In genomic region chr5:8208307-8208706, GRCh38 we compare ENCODE assay signal across 37 cellular contexts.
"Had no signal": no experiment of that assay in that cellular context is flagged by ENCODE, and none has a peak within 500 bp of the region (broad histone marks: within the 10 kb centered on the region; RNA-seq: fewer than 3 reads in every experiment).

No MANE protein-coding gene starts in this region.

- H3K4me3 Mint-ChIP-seq: activated CD4-positive, alpha-beta T cell treated with anti-CD3 and anti-CD28 coated beads for 36 hours; activated CD4-positive, alpha-beta T cell treated with anti-CD3 and anti-CD28 coated beads, Interleukin-2, amount 10 ng/mL, durations not matched to agents 7 days and 5 days; activated naive CD8-positive, alpha-beta T cell treated with anti-CD3 and anti-CD28 coated beads, Interleukin-2, amount 10 ng/mL, durations not matched to agents 7 days and 5 days; T-helper 1 cell treated with Interleukin-12 subunit alpha and Interleukin-12 subunit beta and Interleukin-4 antibody, amounts not matched to agents 30 μg/mL and 1 μg/mL, for 36 hours; T-helper 2 cell treated with Interferon-gamma antibody and Interleukin-4, amounts not matched to agents 5 μg/mL and 100 μg/mL, for 36 hours; WTC11 had no signal

- H3K4me1 Mint-ChIP-seq: activated CD4-positive, alpha-beta T cell treated with anti-CD3 and anti-CD28 coated beads for 36 hours; activated CD4-positive, alpha-beta T cell treated with anti-CD3 and anti-CD28 coated beads, Interleukin-2, amount 10 ng/mL, durations not matched to agents 7 days and 5 days; activated naive CD8-positive, alpha-beta T cell treated with anti-CD3 and anti-CD28 coated beads, Interleukin-2, amount 10 ng/mL, durations not matched to agents 7 days and 5 days; WTC11 had no signal

- H3K27ac ChIP-seq: ascending aorta, body of pancreas, breast epithelium, Peyer's patch, SJSA1 had no signal

- H3K9me3 Mint-ChIP-seq: activated CD4-positive, alpha-beta T cell treated with anti-CD3 and anti-CD28 coated beads, Interleukin-2, amount 10 ng/mL, durations not matched to agents 7 days and 5 days had no signal

- DNase-seq: activated CD4-positive, alpha-beta T cell treated with anti-CD3 and anti-CD28 coated beads for 36 hours; activated CD4-positive, alpha-beta T cell treated with anti-CD3 and anti-CD28 coated beads, Interleukin-2, amount 10 ng/mL, durations not matched to agents 7 days and 5 days; activated CD4-positive, alpha-beta T cell treated with anti-CD3 and anti-CD28 coated beads, Interleukin-2, amount 50 U/mL, for 48 hours; activated CD8-positive, alpha-beta memory T cell treated with anti-CD3 and anti-CD28 coated beads, Interleukin-2, amount 50 U/mL, for 4 hours; activated effector memory CD4-positive, alpha-beta T cell treated with Interleukin-2 at 50 U/mL for 16 hours; activated naive CD4-positive, alpha-beta T cell treated with anti-CD3 and anti-CD28 coated beads, Interleukin-2, amount 50 U/mL, for 16 hours; activated naive CD8-positive, alpha-beta T cell treated with anti-CD3 and anti-CD28 coated beads, Interleukin-2, amount 10 ng/mL, durations not matched to agents 7 days and 5 days; activated T-cell treated with anti-CD3 and anti-CD28 coated beads for 4 hours; activated T-cell treated with anti-CD3 and anti-CD28 coated beads, Interleukin-2, amount 50 U/mL, for 48 hours; amygdala; body of pancreas; caudate nucleus; cerebellar nuclear complex; Kasumi-1; KG1; MG63; NCI-H1048; NCI-H1105 treated with DMSO at 0.1 percent for 48 hours; NCI-H1436; NCI-H1694; NCI-H1930; NCI-H2081 treated with DMSO at 0.1 percent for 48 hours; NCI-H226; NCI-H446 treated with DMSO at 0.1 percent for 48 hours; NCI-H524; NCI-H69; Peyer's patch; RPMI8226; SHP77 treated with DMSO at 0.1 percent for 48 hours; SK-N-SH had no signal

- H3K9me2 ChIP-seq: SK-N-SH had no signal

- H3K27me3 Mint-ChIP-seq: activated CD4-positive, alpha-beta T cell treated with anti-CD3 and anti-CD28 coated beads for 36 hours; activated CD4-positive, alpha-beta T cell treated with anti-CD3 and anti-CD28 coated beads, Interleukin-2, amount 10 ng/mL, durations not matched to agents 7 days and 5 days; activated naive CD8-positive, alpha-beta T cell treated with anti-CD3 and anti-CD28 coated beads, Interleukin-2, amount 10 ng/mL, durations not matched to agents 7 days and 5 days had no signal

- H3K4me3 ChIP-seq: ascending aorta, body of pancreas, breast epithelium, MG63, Peyer's patch, SJSA1 had no signal

- H3K9me3 ChIP-seq: body of pancreas, MG63, Peyer's patch, SK-N-SH had no signal

- H3K36me3 ChIP-seq: ascending aorta, breast epithelium, MG63, Peyer's patch, SJSA1 had no signal

- H3K27me3 ChIP-seq: ascending aorta, body of pancreas, breast epithelium, MG63, Peyer's patch, SJSA1 had no signal

- H3K4me1 ChIP-seq: ascending aorta, body of pancreas, breast epithelium, Peyer's patch, SJSA1 had no signal

- H3K27ac Mint-ChIP-seq: activated CD4-positive, alpha-beta T cell treated with anti-CD3 and anti-CD28 coated beads for 36 hours; activated CD4-positive, alpha-beta T cell treated with anti-CD3 and anti-CD28 coated beads, Interleukin-2, amount 10 ng/mL, durations not matched to agents 7 days and 5 days; activated naive CD8-positive, alpha-beta T cell treated with anti-CD3 and anti-CD28 coated beads, Interleukin-2, amount 10 ng/mL, durations not matched to agents 7 days and 5 days; T-helper 1 cell treated with Interleukin-12 subunit alpha and Interleukin-12 subunit beta and Interleukin-4 antibody, amounts not matched to agents 30 μg/mL and 1 μg/mL, for 36 hours; T-helper 2 cell treated with Interferon-gamma antibody and Interleukin-4, amounts not matched to agents 5 μg/mL and 100 μg/mL, for 36 hours; WTC11 had no signal

- H3K9ac ChIP-seq: SK-N-SH had no signal

- H3K4me2 ChIP-seq: SK-N-SH had no signal

- H3K36me3 Mint-ChIP-seq: activated naive CD8-positive, alpha-beta T cell treated with anti-CD3 and anti-CD28 coated beads, Interleukin-2, amount 10 ng/mL, durations not matched to agents 7 days and 5 days; WTC11 had no signal

- ATAC-seq: activated CD4-positive, alpha-beta T cell treated with anti-CD3 and anti-CD28 coated beads for 36 hours; activated CD4-positive, CD25-positive, alpha-beta regulatory T cell treated with anti-CD3 and anti-CD28 coated beads, Interleukin-2, amount 50 U/mL, for 24 hours; body of pancreas; WTC11 had no signal
